Comparison of ENCODE assay signal across 8 cellular contexts in the genomic region with DNA sequence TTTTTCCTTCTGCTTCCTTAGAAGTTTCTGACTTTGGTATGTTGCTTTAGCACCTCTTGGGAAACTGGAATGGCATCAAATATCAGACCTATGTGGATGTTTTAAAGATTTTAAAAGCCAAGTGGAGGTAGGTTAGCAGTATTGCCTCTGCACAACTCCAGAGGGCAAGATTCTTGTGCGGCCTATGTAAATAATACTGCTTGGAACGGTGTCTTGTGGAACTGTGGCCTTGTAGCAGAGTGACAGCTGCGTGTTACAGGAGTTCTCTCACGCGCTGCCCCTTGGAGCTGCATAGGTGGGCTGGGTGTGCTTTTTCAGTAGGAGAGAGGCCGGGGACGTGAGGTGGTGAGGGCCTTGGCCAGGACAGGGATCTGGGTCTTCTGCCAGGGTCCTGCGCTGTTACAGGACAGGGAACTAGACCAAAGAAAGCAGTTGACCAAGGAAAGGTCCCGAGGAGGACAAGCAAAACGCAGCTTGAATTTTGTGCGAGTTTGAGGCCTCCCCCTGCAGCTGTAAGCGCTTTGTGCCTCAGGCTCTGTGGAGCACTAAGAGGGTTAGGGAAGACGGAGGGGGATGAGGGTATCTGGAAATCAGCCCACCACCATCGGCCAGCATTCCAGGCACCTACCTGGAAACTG. TPM values are rescaled to one million over a fixed set of nuclear protein-coding genes. Genes with fewer than 3 reads are reported as not detected.
DNase-seq lines count a peak whose midpoint lies in the region; ATAC-seq and TF ChIP-seq lines count a peak whose summit lies in the region.

No MANE protein-coding gene starts in this region.

- no peak for ATAC-seq in GM21576 (IDR thresholded peaks at IDR 0.05; ENCODE audit: unreplicated experiment)

- intact Hi-C loops in esophagus squamous epithelium (cut with DNase I) (no loop called here), posterior vena cava (cut with DNase I) (no loop called here)

- H3K4me3 ChIP-seq in DOHH2 (ENCODE audit: low read length) (peak overlapping the region; percentile 89), esophagus squamous epithelium (peak overlapping the region; percentile 90 to 100 (median 96))

- DNase-seq in RWPE1 (ENCODE audit: low spot score), result no peak
- no peak for DNase-seq in esophagus squamous epithelium (lab: John Stamatoyannopoulos, UW)
- DNase-seq in posterior vena cava (ENCODE audit: low spot score), result peak; percentile 70
- no peak for DNase-seq in DMS79 treated with DMSO at 0.1 percent for 48 hours (lab: John Stamatoyannopoulos, UW)
- DNase-seq in HPDE6-E6E7 (ENCODE audit: extremely low spot score), result no peak
- no peak for DNase-seq in NCI-H226

- no peaks in the 10 kb centered on the region for H3K9me3 ChIP-seq in DOHH2 (ENCODE audit: control insufficient read depth, insufficient read depth, low read length)
- H3K9me3 ChIP-seq in esophagus squamous epithelium, result no peaks in the 10 kb centered on the region

- TF ChIP-seq CTCF in DOHH2 (IDR thresholded peaks at IDR 0.05; ENCODE audit: low read depth, low read length, poor library complexity, severe bottlenecking) (no peak), RWPE1 (conservative IDR thresholded peaks at IDR 0.05; ENCODE audit: low read depth) (no peak), esophagus squamous epithelium (IDR thresholded peaks at IDR 0.05) (no peak)

- H3K4me1 ChIP-seq in DOHH2 (ENCODE audit: control insufficient read depth, low read length) (peaks cover 24% of the 10 kb centered on the region), esophagus squamous epithelium (peaks cover 10 to 48% (median 18%) of the 10 kb centered on the region in 3 donors)

- no peak for TF ChIP-seq POLR2A in esophagus squamous epithelium (IDR thresholded peaks at IDR 0.05)

- H3F3A ChIP-seq in DOHH2 (ENCODE audit: control insufficient read depth, insufficient read depth), result no peaks in the 10 kb centered on the region

- WGBS in esophagus squamous epithelium, 2 donors, result 63 to 74% methylated on average over 12 of the region's 14 CpGs

- POLR2A ChIA-PET in RWPE1 (lab: Yijun Ruan, JAX; ENCODE audit: low non-redundant PET), result no interaction called here

- H3K27me3 ChIP-seq in DOHH2 (ENCODE audit: control insufficient read depth, low read length), result no peaks in the 10 kb centered on the region
- H3K27me3 ChIP-seq in esophagus squamous epithelium, result peaks cover 0 to 6% (median 0%) of the 10 kb centered on the region in 4 donors

- no peaks in the 10 kb centered on the region for H3K9me2 ChIP-seq in DOHH2 (replicated peaks; ENCODE audit: control insufficient read depth, low read length)

- CTCF ChIA-PET in RWPE1 (lab: Yijun Ruan, JAX), result interaction anchor here (0.7 kb wide), 1 partner anchor 48 kb away, joined by 3 read pairs; no protein-coding TSS in a partner anchor

- H4K20me1 ChIP-seq in DOHH2 (ENCODE audit: control insufficient read depth, insufficient read depth, low read depth, low read length), result peaks cover 10% of the 10 kb centered on the region; the same call in 1 of the 2 replicates

- peak overlapping the region; percentile 93 for H3K4me2 ChIP-seq in DOHH2 (ENCODE audit: low read length)

- H3K36me3 ChIP-seq in DOHH2 (ENCODE audit: control insufficient read depth, low read length) (no peaks in the 10 kb centered on the region), esophagus squamous epithelium (no peaks in the 10 kb centered on the region)

- H3K79me2 ChIP-seq in DOHH2 (ENCODE audit: control insufficient read depth, low read length), result peaks cover 59% of the 10 kb centered on the region

- no peak overlapping the region for H3K27ac ChIP-seq in DOHH2 (ENCODE audit: low read depth, low read length)
- peak overlapping the region; percentile 78 for H3K27ac ChIP-seq in RWPE1
- H3K27ac ChIP-seq in esophagus squamous epithelium, result peak overlapping the region in 2 of 4 donors; percentile 91 to 96

RNA-seq across cellular contexts. Expression of a gene that starts 1.5 kb away (rescaled TPM):
- total RNA-seq in esophagus squamous epithelium (10 to 100 TPM; 10.5 to 22.1 (median 16.8) TPM), posterior vena cava (10 to 100 TPM; 24.1 to 30.4 TPM)
